Comparison of ENCODE assay signal across 9 cellular contexts in genomic region chr17:7213895-7214299, GRCh38. TPM values are rescaled to one million over a fixed set of nuclear protein-coding genes. Genes with fewer than 3 reads are reported as not detected.
DNase-seq lines count a peak whose midpoint lies in the region; ATAC-seq lines count a peak whose summit lies in the region.
"Had no signal": no experiment of that assay in that cellular context is flagged by ENCODE, and none has a peak within 500 bp of the region (broad histone marks: within the 10 kb centered on the region; RNA-seq: fewer than 3 reads in every experiment).

No MANE protein-coding gene starts in this region.

- ATAC-seq in GM18870 (IDR thresholded peaks at IDR 0.05; ENCODE audit: unreplicated experiment) (peak; percentile 10), memory B cell (ENCODE audit: low read depth) (peak; percentile 18)
- peak; percentile 18 for ATAC-seq in effector memory CD8-positive, alpha-beta T cell (replicated peaks)

- 6% methylated on average over 15 of the region's 15 CpGs for WGBS in thymus

- DNase-seq in AML-193 (lab: John Stamatoyannopoulos, UW), result peak; percentile 26 to 27
- DNase-seq in NCI-H1930 (lab: John Stamatoyannopoulos, UW), result peak; percentile 98 to 99
- DNase-seq in T-helper 2 cell treated with Interferon-gamma antibody and Interleukin-4, amounts not matched to agents 5 μg/mL and 100 μg/mL, for 36 hours (ENCODE audit: low spot score), result no peak
- no peak for DNase-seq in effector memory CD8-positive, alpha-beta T cell
- peak in 1 of 2 donors; percentile 75 for DNase-seq in memory B cell (ENCODE audit: low spot score in 2 of 2)
- no peak for DNase-seq in KG1 (lab: John Stamatoyannopoulos, UW)

- no peaks in the 10 kb centered on the region for H3K9me3 Mint-ChIP-seq in T-helper 2 cell treated with Interferon-gamma antibody and Interleukin-4, amounts not matched to agents 5 μg/mL and 100 μg/mL, for 36 hours
- H3K9me3 Mint-ChIP-seq in effector memory CD8-positive, alpha-beta T cell, result no peaks in the 10 kb centered on the region
- no peaks in the 10 kb centered on the region for H3K9me3 Mint-ChIP-seq in memory B cell

- H3K4me1 Mint-ChIP-seq in T-helper 2 cell treated with Interferon-gamma antibody and Interleukin-4, amounts not matched to agents 5 μg/mL and 100 μg/mL, for 36 hours (ENCODE audit: low read depth), result peaks cover 46% of the 10 kb centered on the region
- peaks cover 23 to 32% of the 10 kb centered on the region in 2 donors for H3K4me1 Mint-ChIP-seq in effector memory CD8-positive, alpha-beta T cell (ENCODE audit: low read depth in 2 of 2)
- H3K4me1 Mint-ChIP-seq in memory B cell, result peaks cover 34% of the 10 kb centered on the region

- H3K27me3 ChIP-seq in thymus (ENCODE audit: control insufficient read depth, insufficient read depth), result no peaks in the 10 kb centered on the region

- H3K27ac Mint-ChIP-seq in T-helper 2 cell treated with Interferon-gamma antibody and Interleukin-4, amounts not matched to agents 5 μg/mL and 100 μg/mL, for 36 hours, result peak overlapping the region; percentile 95
- H3K27ac Mint-ChIP-seq in effector memory CD8-positive, alpha-beta T cell, result peak overlapping the region; percentile 98 to 100
- peak overlapping the region; percentile 98 for H3K27ac Mint-ChIP-seq in memory B cell

- H3K4me3 ChIP-seq in thymus (ENCODE audit: low read length), result peak overlapping the region; percentile 48

- H3K4me3 Mint-ChIP-seq in T-helper 2 cell treated with Interferon-gamma antibody and Interleukin-4, amounts not matched to agents 5 μg/mL and 100 μg/mL, for 36 hours, result peak overlapping the region; percentile 90
- H3K4me3 Mint-ChIP-seq in effector memory CD8-positive, alpha-beta T cell, result peak overlapping the region; percentile 96 to 97
- H3K4me3 Mint-ChIP-seq in memory B cell, result peak overlapping the region; percentile 96

- no peaks in the 10 kb centered on the region for H3K36me3 ChIP-seq in thymus (ENCODE audit: control insufficient read depth, insufficient read depth)

- H3K9me3 ChIP-seq in thymus (ENCODE audit: control insufficient read depth), result no peaks in the 10 kb centered on the region

- no peaks in the 10 kb centered on the region for H3K36me3 Mint-ChIP-seq in T-helper 2 cell treated with Interferon-gamma antibody and Interleukin-4, amounts not matched to agents 5 μg/mL and 100 μg/mL, for 36 hours (ENCODE audit: low read depth)
- H3K36me3 Mint-ChIP-seq in effector memory CD8-positive, alpha-beta T cell (ENCODE audit: insufficient read depth), result peaks cover 18% of the 10 kb centered on the region
- H3K36me3 Mint-ChIP-seq in memory B cell, result no peaks in the 10 kb centered on the region

- H3K4me1 ChIP-seq in thymus (ENCODE audit: control insufficient read depth, insufficient read depth, low read length), result peaks cover 39% of the 10 kb centered on the region

- peaks cover 22% of the 10 kb centered on the region for H3K27me3 Mint-ChIP-seq in T-helper 2 cell treated with Interferon-gamma antibody and Interleukin-4, amounts not matched to agents 5 μg/mL and 100 μg/mL, for 36 hours (ENCODE audit: low read depth)
- H3K27me3 Mint-ChIP-seq in effector memory CD8-positive, alpha-beta T cell, result peaks cover 0 to 24% of the 10 kb centered on the region in 2 donors
- H3K27me3 Mint-ChIP-seq in memory B cell, result peaks cover 9% of the 10 kb centered on the region

- H3K27ac ChIP-seq in thymus (ENCODE audit: low read depth), result peak overlapping the region; percentile 75
- H3K27ac ChIP-seq: KMS-11 had no signal

RNA-seq across cellular contexts. Expression of gene DLG4, which starts 5.7 kb away (rescaled TPM):
- 15.1 TPM for polyA plus RNA-seq in thymus

RNA-seq across cellular contexts. Expression of gene ACADVL, which starts 5.8 kb away (rescaled TPM):
- polyA plus RNA-seq in thymus, result 990 TPM

RNA-seq across cellular contexts. Expression of gene DVL2, which starts 20.4 kb away (rescaled TPM):
- 26.6 TPM for polyA plus RNA-seq in thymus

RNA-seq across cellular contexts. Expression of gene PHF23, which starts 25.4 kb away (rescaled TPM):
- polyA plus RNA-seq in thymus, result 47.5 TPM

RNA-seq across cellular contexts. Expression of gene GABARAP, which starts 28.4 kb away (rescaled TPM):
- 846 TPM for polyA plus RNA-seq in thymus

Comparison
In these comparisons a context has a peak if more than half of its experiments do, and no peak if none do; other contexts are left out.
1. DNase-seq: peak in AML-193 (2 of 2) and NCI-H1930 (2 of 2); none in T-helper 2 cell treated with Interferon-gamma antibody and Interleukin-4, amounts not matched to agents 5 μg/mL and 100 μg/mL, for 36 hours (single experiment), effector memory CD8-positive, alpha-beta T cell (0 of 3) and KG1 (single experiment).
2. Peak in every context shown above with its lines, with median percentiles within 50 percentile points of each other: ATAC-seq, H3K27ac Mint-ChIP-seq and H3K4me3 Mint-ChIP-seq.